In genomic region chr17:15409721-15410247, GRCh38 we compare ENCODE assay signal across 2 cellular contexts.
TF ChIP-seq lines count a peak whose summit lies in the region.

No MANE protein-coding gene starts in this region.

TF ChIP-seq in liver, 16 proteins besides CTCF, POLR2A, EP300 and RAD21:
- TF ChIP-seq YY1 (IDR thresholded peaks at IDR 0.05) (peak; percentile 4), JUND (IDR thresholded peaks at IDR 0.05) (peak in 1 of 2 donors; percentile 19), REST (IDR thresholded peaks at IDR 0.05) (no peak), NR2F2 (IDR thresholded peaks at IDR 0.05) (no peak), ZBTB33 (IDR thresholded peaks at IDR 0.05) (no peak)

TF ChIP-seq in HepG2, 621 proteins besides CTCF, POLR2A, EP300 and RAD21:
- no peak for TF ChIP-seq ZNF749 (CRISPR knock-in tag; IDR thresholded peaks at IDR 0.05; ENCODE audit: borderline replicate concordance)
- TF ChIP-seq ZNF205 (CRISPR knock-in tag; IDR thresholded peaks at IDR 0.05), result no peak
- TF ChIP-seq SOX6 (IDR thresholded peaks at IDR 0.05), result no peak
- TF ChIP-seq SOX6 (CRISPR knock-in tag; IDR thresholded peaks at IDR 0.05), result no peak
- TF ChIP-seq ZNF556 (CRISPR knock-in tag; IDR thresholded peaks at IDR 0.05; ENCODE audit: borderline replicate concordance), result no peak
- no peak for TF ChIP-seq CBX1 (IDR thresholded peaks at IDR 0.05; ENCODE audit: low read depth)
- no peak for TF ChIP-seq ZNF740 (CRISPR knock-in tag; IDR thresholded peaks at IDR 0.05)
- no peak for TF ChIP-seq ZNF367 (CRISPR knock-in tag; IDR thresholded peaks at IDR 0.05; ENCODE audit: borderline replicate concordance)
- no peak for TF ChIP-seq ZNF746 (CRISPR knock-in tag; IDR thresholded peaks at IDR 0.05)
- no peak for TF ChIP-seq FOXA1 (IDR thresholded peaks at IDR 0.05)
- TF ChIP-seq FOXA1 (CRISPR knock-in tag; IDR thresholded peaks at IDR 0.05), result no peak
- TF ChIP-seq ZNF841 (CRISPR knock-in tag; IDR thresholded peaks at IDR 0.05; ENCODE audit: borderline replicate concordance), result no peak
- TF ChIP-seq KAT8 (CRISPR knock-in tag; IDR thresholded peaks at IDR 0.05), result no peak
- no peak for TF ChIP-seq PRDM15 (CRISPR knock-in tag; IDR thresholded peaks at IDR 0.05)
- TF ChIP-seq ZBTB40 (IDR thresholded peaks at IDR 0.05), result no peak
- TF ChIP-seq ZBTB40 (CRISPR knock-in tag; IDR thresholded peaks at IDR 0.05), result no peak
- TF ChIP-seq ZFYVE20 (CRISPR knock-in tag; IDR thresholded peaks at IDR 0.05; ENCODE audit: borderline replicate concordance, low read depth), result no peak
